In the genomic region with DNA sequence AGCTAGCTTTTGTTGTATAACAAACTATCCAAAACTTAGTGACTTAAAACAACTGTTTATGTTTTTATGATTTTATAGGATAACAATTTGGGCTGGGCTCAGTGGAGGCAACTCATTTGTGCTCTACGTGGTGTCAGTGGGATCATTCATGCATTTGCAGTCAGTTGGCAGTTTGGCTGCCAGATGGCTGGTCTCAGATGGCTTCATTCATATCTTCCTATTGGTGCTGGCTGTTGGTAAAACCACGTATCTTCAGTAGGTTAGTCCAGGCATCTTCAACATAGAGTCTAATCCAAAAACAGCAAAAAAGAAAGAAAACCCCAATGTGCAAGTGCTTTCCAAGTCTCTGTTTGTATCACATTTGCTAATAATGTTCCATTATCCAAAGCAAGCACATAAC, we compare ENCODE assay signal across 25 cellular contexts.
"Had no signal": no experiment of that assay in that cellular context is flagged by ENCODE, and none has a peak within 500 bp of the region (broad histone marks: within the 10 kb centered on the region; RNA-seq: fewer than 3 reads in every experiment).

No MANE protein-coding gene starts in this region.

- FAIRE-seq: kidney, pancreas had no signal

- H3K36me3 ChIP-seq: breast epithelium, heart left ventricle, pancreas, prostate gland, thyroid gland, upper lobe of left lung, vagina had no signal

- H3K27me3 ChIP-seq: breast epithelium, heart left ventricle, pancreas, thyroid gland, upper lobe of left lung, vagina had no signal

- H3K4me1 ChIP-seq: breast epithelium, pancreas, prostate gland, thyroid gland, vagina had no signal

- ATAC-seq: activated CD8-positive, alpha-beta T cell treated with anti-CD3 and anti-CD28 coated beads for 36 hours; esophagus mucosa; heart left ventricle; left colon; pancreas; sciatic nerve; stimulated activated naive CD8-positive, alpha-beta T cell treated with anti-CD3 and anti-CD28 coated beads, Interleukin-15, amount 100 ng/mL, for 72 hours had no signal

- H3K4me3 ChIP-seq: breast epithelium, heart left ventricle, pancreas, prostate gland, skin epidermis, thyroid gland, upper lobe of left lung, vagina had no signal

- H3K9me3 ChIP-seq: breast epithelium, pancreas, prostate gland, thyroid gland, upper lobe of left lung, vagina had no signal

- DNase-seq: activated CD4-positive, alpha-beta T cell treated with anti-CD3 and anti-CD28 coated beads, Interleukin-2, amount 50 U/mL, for 1 hour; activated CD8-positive, alpha-beta T cell treated with anti-CD3 and anti-CD28 coated beads for 36 hours; activated T-cell treated with anti-CD3 and anti-CD28 coated beads, Interleukin-2, amount 50 U/mL, for 48 hours; central memory CD4-positive, alpha-beta T cell; endodermal cell; foreskin fibroblast; heart left ventricle; hypothalamus; immature natural killer cell; kidney; left colon; naive B cell; nucleus accumbens; pancreas; retina; stimulated activated CD4-positive, alpha-beta T cell treated with anti-CD3 and anti-CD28 coated beads, Interleukin-4, amount 100 ng/mL, for 24 hours; stimulated activated naive CD8-positive, alpha-beta T cell treated with anti-CD3 and anti-CD28 coated beads, Interleukin-15, amount 100 ng/mL, for 72 hours; thyroid gland; upper lobe of left lung had no signal

- H3K27ac ChIP-seq: breast epithelium, heart left ventricle, pancreas, prostate gland, thyroid gland, vagina had no signal
